8 cellular contexts compared by ENCODE assay signal in genomic region chr7:2451171-2452073, GRCh38. TPM values are rescaled to one million over a fixed set of nuclear protein-coding genes. Genes with fewer than 3 reads are reported as not detected.
DNase-seq lines count a peak whose midpoint lies in the region; ATAC-seq, FAIRE-seq and TF ChIP-seq lines count a peak whose summit lies in the region.

No MANE protein-coding gene starts in this region.

- H3K27me3 ChIP-seq in colonic mucosa (no peaks in the 10 kb centered on the region), HepG2 (ENCODE audit: control insufficient read depth in 1 of 2, insufficient read depth in 2 of 2, low read length in 2 of 2) (no peaks in the 10 kb centered on the region; a peak in 1 of 5 replicates)

- H3K9ac ChIP-seq in colonic mucosa (ENCODE audit: low read depth in 2 of 2, low read length in 2 of 2) (peak overlapping the region; percentile 70 to 81), HepG2 (ENCODE audit: insufficient read depth, low read depth, low read length) (peak overlapping the region; percentile 71)

- no peaks in the 10 kb centered on the region for H4K20me1 ChIP-seq in HepG2 (ENCODE audit: insufficient read depth, low read length)

- 10% methylated on average over 3 of the region's 34 CpGs for WGBS in HepG2 (ENCODE audit: low lambda C conversion rate)

- H3K9me3 ChIP-seq in colonic mucosa (no peaks in the 10 kb centered on the region), HepG2 (ENCODE audit: low read length) (no peaks in the 10 kb centered on the region)

- peak; percentile 96 for TF ChIP-seq RAD21 in HepG2 (CRISPR knock-in tag; IDR thresholded peaks at IDR 0.05)

- in situ Hi-C loops in HepG2 (cut with HindIII; ENCODE audit: extremely low pct_ligation_motif_present, low pct_unique_long_range_greater_than_20kb), result no loop called here

- H3K4me3 ChIP-seq in colonic mucosa, result peak overlapping the region; percentile 30
- H3K4me3 ChIP-seq in HepG2 (replicated peaks in 1 of 3; ENCODE audit: insufficient read depth in 1 of 3, low read depth in 2 of 3, low read length in 3 of 3), result peak overlapping the region; percentile 53 to 76 (median 58)

- CTCF ChIA-PET in activated CD4-positive, alpha-beta T cell treated with anti-CD3 and anti-CD28 coated beads, Interleukin-2, amount 10 ng/mL, durations not matched to agents 7 days and 5 days (lab: Charles Lee), result interaction anchor here (0.6 to 5.0 kb wide), 12 partner anchors 10 to 268 kb away, joined by 3 to 53 read pairs (median 4); no protein-coding TSS in a partner anchor
- CTCF ChIA-PET in HepG2 (lab: Yijun Ruan, JAX; ENCODE audit: low intra/inter-chr PET ratio, low total read pairs), result interaction anchor here (0.7 to 2.5 kb wide), 4 partner anchors 15 to 230 kb away, joined by 3 to 24 read pairs (median 4); no protein-coding TSS in a partner anchor

- H3K4me1 Mint-ChIP-seq in activated CD4-positive, alpha-beta T cell treated with anti-CD3 and anti-CD28 coated beads, Interleukin-2, amount 10 ng/mL, durations not matched to agents 7 days and 5 days, result peaks cover 6% of the 10 kb centered on the region

- peak; percentile 78 for ATAC-seq in HG03045 (IDR thresholded peaks at IDR 0.05; ENCODE audit: unreplicated experiment)
- ATAC-seq in HepG2, result peak; percentile 95

- FAIRE-seq in HepG2 (lab: Jason Lieb, UNC), result no peak

- 0 out of 4 replicates have a peak, but pooled peaks of 1 of the 2 experiments have one; percentile 21 for TF ChIP-seq POLR2A in HepG2 (IDR thresholded peaks at IDR 0.05; ENCODE audit: insufficient read depth in 1 of 2, low read depth in 2 of 2, low read length in 2 of 2)

- TF ChIP-seq EP300 in HepG2 (IDR thresholded peaks at IDR 0.05; ENCODE audit: low read depth in 2 of 2, low read length in 2 of 2) (no peak), HepG2 (CRISPR knock-in tag; IDR thresholded peaks at IDR 0.05; ENCODE audit: borderline replicate concordance) (no peak; the same call in 1 of the 2 replicates)

- no peaks in the 10 kb centered on the region for H3K9me3 Mint-ChIP-seq in activated CD4-positive, alpha-beta T cell treated with anti-CD3 and anti-CD28 coated beads, Interleukin-2, amount 10 ng/mL, durations not matched to agents 7 days and 5 days

- H3K27me3 Mint-ChIP-seq in activated CD4-positive, alpha-beta T cell treated with anti-CD3 and anti-CD28 coated beads, Interleukin-2, amount 10 ng/mL, durations not matched to agents 7 days and 5 days, result peaks cover 12% of the 10 kb centered on the region

- H3K27ac Mint-ChIP-seq in activated CD4-positive, alpha-beta T cell treated with anti-CD3 and anti-CD28 coated beads, Interleukin-2, amount 10 ng/mL, durations not matched to agents 7 days and 5 days, result no peak overlapping the region

- peak; percentile 44 for DNase-seq in NK-92 treated with Interleukin-12 subunit alpha and Interleukin-12 subunit beta, amount 100 ng/mL, for 24 hours (lab: John Stamatoyannopoulos, UW)
- DNase-seq in NK-92 (lab: John Stamatoyannopoulos, UW; ENCODE audit: unreplicated experiment) (no peak), NCI-H446 treated with DMSO at 0.1 percent for 48 hours (lab: John Stamatoyannopoulos, UW) (peak; percentile 6), colonic mucosa (peak; percentile 90), HepG2 (ENCODE audit: low spot score) (peak; percentile 70)
- peak; percentile 73 for DNase-seq in activated CD4-positive, alpha-beta T cell treated with anti-CD3 and anti-CD28 coated beads, Interleukin-2, amount 10 ng/mL, durations not matched to agents 7 days and 5 days
- DNase-seq in stimulated activated CD4-positive, alpha-beta T cell treated with anti-CD3 and anti-CD28 coated beads, Interleukin-4, amount 100 ng/mL, for 1 hour, result peak; percentile 86

- TF ChIP-seq CTCF in colonic mucosa (IDR thresholded peaks at IDR 0.05) (peak; percentile 90), HepG2 (CRISPR knock-in tag; IDR thresholded peaks at IDR 0.05) (peak; percentile 99)

- POLR2A ChIA-PET in activated CD4-positive, alpha-beta T cell treated with anti-CD3 and anti-CD28 coated beads, Interleukin-2, amount 10 ng/mL, durations not matched to agents 7 days and 5 days (lab: Charles Lee), result no interaction called here
- POLR2A ChIA-PET in HepG2 (lab: Yijun Ruan, JAX), result interaction anchor here (0.5 to 1.9 kb wide), 9 partner anchors 18 to 185 kb away, joined by 3 to 22 read pairs (median 3); partner anchors contain the start of gene CHST12

- no peak overlapping the region for H3K4me3 Mint-ChIP-seq in activated CD4-positive, alpha-beta T cell treated with anti-CD3 and anti-CD28 coated beads, Interleukin-2, amount 10 ng/mL, durations not matched to agents 7 days and 5 days

- intact Hi-C loops in colonic mucosa (cut with DNase I), result no loop called here
- intact Hi-C loops in HepG2 (cut with micrococcal nuclease; ENCODE audit: unreplicated experiment), result loop anchor here (1.0 to 5.0 kb wide), 2 partner anchors 18 to 231 kb away; no protein-coding TSS in a partner anchor

- BruUV-seq in HepG2 (replicated peaks; lab: Mats Ljungman, UMichigan), result no TSS peak

- no peaks in the 10 kb centered on the region for H3K36me3 ChIP-seq in colonic mucosa
- no peaks in the 10 kb centered on the region for H3K36me3 ChIP-seq in HepG2 (replicated peaks in 1 of 2; ENCODE audit: control insufficient read depth in 1 of 2, insufficient read depth in 2 of 2, low read length in 2 of 2)

- H3K79me2 ChIP-seq in HepG2 (ENCODE audit: insufficient read depth, low read length), result no peaks in the 10 kb centered on the region

- H2AFZ ChIP-seq in HepG2 (ENCODE audit: low read length), result peak overlapping the region; percentile 81

- H3K27ac ChIP-seq in colonic mucosa, result no peak overlapping the region
- peak overlapping the region; percentile 51 for H3K27ac ChIP-seq in HepG2 (ENCODE audit: extremely low read length, insufficient read depth, low read length)

- peak overlapping the region; percentile 100 for H3K4me2 ChIP-seq in HepG2 (ENCODE audit: low read depth, low read length)

- H3K36me3 Mint-ChIP-seq in activated CD4-positive, alpha-beta T cell treated with anti-CD3 and anti-CD28 coated beads, Interleukin-2, amount 10 ng/mL, durations not matched to agents 7 days and 5 days (ENCODE audit: low read depth), result peaks cover 2% of the 10 kb centered on the region

- H3K4me1 ChIP-seq in colonic mucosa, result peaks cover 8% of the 10 kb centered on the region
- peaks cover 42% of the 10 kb centered on the region for H3K4me1 ChIP-seq in HepG2 (ENCODE audit: insufficient read depth, low read length)

RNA-seq across cellular contexts. Expression of gene GRIFIN, which starts 24.8 kb away (rescaled TPM):
- total RNA-seq in activated CD4-positive, alpha-beta T cell treated with anti-CD3 and anti-CD28 coated beads, Interleukin-2, amount 10 ng/mL, durations not matched to agents 7 days and 5 days, result not detected
- not detected for total RNA-seq in colonic mucosa
- not detected in 2 replicates for total RNA-seq in HepG2 (2016; rRNA removed; fragmentation: Illumina TruSeq; extraction: Trizol)
- not detected in 2 replicates for total RNA-seq in HepG2 (2016; cell fraction: cytosol; rRNA removed; fragmentation: Illumina TruSeq; extraction: Trizol; ENCODE audit: low read depth)
- total RNA-seq in HepG2 (2016; cell fraction: insoluble cytoplasmic fraction; rRNA removed; fragmentation: Illumina TruSeq; extraction: Trizol), result not detected in 2 replicates
- not detected in 2 replicates for total RNA-seq in HepG2 (2016; cell fraction: membrane; rRNA removed; fragmentation: Illumina TruSeq; extraction: Trizol)
- not detected in 2 replicates for total RNA-seq in HepG2 (2016; cell fraction: nucleus; rRNA removed; fragmentation: Illumina TruSeq; extraction: Trizol)
- not detected in 2 replicates for polyA plus RNA-seq in HepG2 (2011; rRNA removed)
- polyA plus RNA-seq in HepG2 (2011; cell fraction: cytosol; rRNA removed), result not detected in 2 replicates
- not detected in 2 replicates for polyA plus RNA-seq in HepG2 (2011; cell fraction: nucleus; rRNA removed)
- polyA plus RNA-seq in HepG2 (2012), result not detected in 2 replicates
- polyA plus RNA-seq in HepG2 (2016; cell fraction: cytosol; fragmentation: Illumina TruSeq; extraction: Trizol; ENCODE audit: low read depth), result not detected in 2 replicates
- not detected in 2 replicates for polyA plus RNA-seq in HepG2 (2016; cell fraction: insoluble cytoplasmic fraction; fragmentation: Illumina TruSeq; extraction: Trizol; ENCODE audit: low read depth)
- polyA plus RNA-seq in HepG2 (2016; cell fraction: membrane; fragmentation: Illumina TruSeq; extraction: Trizol; ENCODE audit: low read depth), result not detected in 2 replicates
- not detected in 2 replicates for polyA plus RNA-seq in HepG2 (2016; cell fraction: nucleus; fragmentation: Illumina TruSeq; extraction: Trizol; ENCODE audit: insufficient read depth, low read depth)
- polyA minus RNA-seq in HepG2 (2011; rRNA and poly(A)+ RNA removed; ENCODE audit: low replicate concordance), result not detected in 2 replicates
- polyA minus RNA-seq in HepG2 (2011; cell fraction: cytosol; rRNA and poly(A)+ RNA removed), result not detected in 2 replicates
- not detected in 2 replicates for polyA minus RNA-seq in HepG2 (2011; cell fraction: nucleus; rRNA and poly(A)+ RNA removed)

RNA-seq across cellular contexts. Expression of gene CHST12, which starts 48.0 kb away (rescaled TPM):
- total RNA-seq in activated CD4-positive, alpha-beta T cell treated with anti-CD3 and anti-CD28 coated beads, Interleukin-2, amount 10 ng/mL, durations not matched to agents 7 days and 5 days, result 10 to 100 TPM; 40.7 to 44.8 TPM
- total RNA-seq in colonic mucosa (1 to 10 TPM; 8.7 to 8.8 TPM), HepG2 (2016; rRNA removed; fragmentation: Illumina TruSeq; extraction: Trizol) (3.7 and 6.4 TPM in 2 replicates)
- 1.4 and 1.5 TPM in 2 replicates for total RNA-seq in HepG2 (2016; cell fraction: cytosol; rRNA removed; fragmentation: Illumina TruSeq; extraction: Trizol; ENCODE audit: low read depth)
- total RNA-seq in HepG2 (2016; cell fraction: insoluble cytoplasmic fraction; rRNA removed; fragmentation: Illumina TruSeq; extraction: Trizol), result 3.5 and 6.3 TPM in 2 replicates
- 3.9 and 4.8 TPM in 2 replicates for total RNA-seq in HepG2 (2016; cell fraction: membrane; rRNA removed; fragmentation: Illumina TruSeq; extraction: Trizol)
- total RNA-seq in HepG2 (2016; cell fraction: nucleus; rRNA removed; fragmentation: Illumina TruSeq; extraction: Trizol), result 5.8 and 6.9 TPM in 2 replicates
- 15.8 and 17.0 TPM in 2 replicates for polyA plus RNA-seq in HepG2 (2011; rRNA removed)
- polyA plus RNA-seq in HepG2 (2011; cell fraction: cytosol; rRNA removed), result 14.4 and 28.9 TPM in 2 replicates
- 16.3 and 21.2 TPM in 2 replicates for polyA plus RNA-seq in HepG2 (2011; cell fraction: nucleus; rRNA removed)
- polyA plus RNA-seq in HepG2 (2012), result 8.1 and 11.8 TPM in 2 replicates
- polyA plus RNA-seq in HepG2 (2016; cell fraction: cytosol; fragmentation: Illumina TruSeq; extraction: Trizol; ENCODE audit: low read depth), result 3.3 and 4.7 TPM in 2 replicates
- polyA plus RNA-seq in HepG2 (2016; cell fraction: insoluble cytoplasmic fraction; fragmentation: Illumina TruSeq; extraction: Trizol; ENCODE audit: low read depth), result 5.7 and 8.1 TPM in 2 replicates
- 5.6 and 6.2 TPM in 2 replicates for polyA plus RNA-seq in HepG2 (2016; cell fraction: membrane; fragmentation: Illumina TruSeq; extraction: Trizol; ENCODE audit: low read depth)
- 21.2 and 23.6 TPM in 2 replicates for polyA plus RNA-seq in HepG2 (2016; cell fraction: nucleus; fragmentation: Illumina TruSeq; extraction: Trizol; ENCODE audit: insufficient read depth, low read depth)
- polyA minus RNA-seq in HepG2 (2011; rRNA and poly(A)+ RNA removed; ENCODE audit: low replicate concordance), result 12.0 and 35.8 TPM in 2 replicates
- 12.9 and 20.5 TPM in 2 replicates for polyA minus RNA-seq in HepG2 (2011; cell fraction: cytosol; rRNA and poly(A)+ RNA removed)
- 5.7 TPM in 2 replicates for polyA minus RNA-seq in HepG2 (2011; cell fraction: nucleus; rRNA and poly(A)+ RNA removed)
